Comparison of ENCODE assay signal across 28 cellular contexts in the genomic region with DNA sequence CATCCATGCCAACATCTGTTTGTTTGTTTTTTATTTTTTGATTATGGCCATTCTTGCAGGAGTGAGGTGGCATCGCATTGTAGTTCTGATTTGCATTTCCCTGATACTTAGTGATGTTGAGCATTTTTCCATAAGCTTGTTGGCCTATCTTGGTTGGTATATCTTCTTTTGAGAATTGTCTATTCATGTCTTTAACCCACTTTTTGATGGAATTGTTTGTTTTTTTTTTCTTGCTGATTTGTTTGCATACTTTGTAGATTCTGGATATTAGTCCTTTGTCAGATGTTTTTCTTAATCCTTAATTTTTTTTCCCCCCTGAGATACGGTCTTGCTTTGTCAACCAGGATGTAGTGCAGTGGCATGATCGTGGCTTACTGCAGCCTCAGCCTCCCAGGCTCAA.
"Had no signal": no experiment of that assay in that cellular context is flagged by ENCODE, and none has a peak within 500 bp of the region (broad histone marks: within the 10 kb centered on the region; RNA-seq: fewer than 3 reads in every experiment).

No MANE protein-coding gene starts in this region.

- H3K9me3 ChIP-seq: stomach, suprapubic skin, testis, thoracic aorta, thyroid gland, tibial artery, tibial nerve, transverse colon, upper lobe of left lung, upper lobe of right lung, uterus, vagina had no signal

- ATAC-seq: stimulated activated effector memory CD8-positive, alpha-beta T cell treated with anti-CD3 and anti-CD28 coated beads, Interleukin-12 subunit alpha, Interleukin-12 subunit beta, amount 100 ng/mL, for 72 hours; stimulated activated memory B cell treated with anti-CD40 and anti-IgM and Interleukin-4, amounts not matched to agents 10 μg/mL and 1 μg/mL and 100 μg/mL, for 72 hours; stimulated activated naive B cell treated with anti-CD40 and anti-IgM and Interleukin-4, amounts not matched to agents 10 μg/mL and 1 μg/mL and 100 μg/mL, for 72 hours; stimulated activated naive CD8-positive, alpha-beta T cell treated with anti-CD3 and anti-CD28 coated beads, Interleukin-15, amount 100 ng/mL, for 72 hours; stimulated activated naive CD8-positive, alpha-beta T cell treated with anti-CD3 and anti-CD28 coated beads, Interleukin-15, Interleukin-2, amounts not matched to agents 100 U/mL and 50 U/mL, for 24 hours; upper lobe of right lung had no signal

- H3K27ac ChIP-seq: stomach, suprapubic skin, testis, thyroid gland, tibial nerve, transverse colon, upper lobe of left lung, upper lobe of right lung, uterus, vagina had no signal

- H3K36me3 Mint-ChIP-seq: stimulated activated effector memory CD8-positive, alpha-beta T cell treated with anti-CD3 and anti-CD28 coated beads, Interleukin-12 subunit alpha, Interleukin-12 subunit beta, amount 100 ng/mL, for 72 hours; stimulated activated naive B cell treated with anti-CD40 and anti-IgM and Interleukin-4, amounts not matched to agents 10 μg/mL and 1 μg/mL and 100 μg/mL, for 72 hours; type B pancreatic cell had no signal

- H3K36me3 ChIP-seq: stomach, suprapubic skin, thoracic aorta, thyroid gland, tibial artery, tibial nerve, transverse colon, upper lobe of left lung, upper lobe of right lung, uterus, vagina had no signal

- H3K4me1 ChIP-seq: testis, upper lobe of right lung, uterus had no signal

- H3K27ac Mint-ChIP-seq: stimulated activated effector memory CD8-positive, alpha-beta T cell treated with anti-CD3 and anti-CD28 coated beads, Interleukin-12 subunit alpha, Interleukin-12 subunit beta, amount 100 ng/mL, for 72 hours; stimulated activated memory B cell treated with anti-CD40 and anti-IgM and Interleukin-4, amounts not matched to agents 10 μg/mL and 1 μg/mL and 100 μg/mL, for 72 hours; stimulated activated naive B cell treated with anti-CD40 and anti-IgM and Interleukin-4, amounts not matched to agents 10 μg/mL and 1 μg/mL and 100 μg/mL, for 72 hours; stimulated activated naive CD8-positive, alpha-beta T cell treated with anti-CD3 and anti-CD28 coated beads, Interleukin-15, amount 100 ng/mL, for 72 hours; stimulated activated naive CD8-positive, alpha-beta T cell treated with anti-CD3 and anti-CD28 coated beads, Interleukin-15, Interleukin-2, amounts not matched to agents 100 ng/mL and 50 ng/mL, for 24 hours; type B pancreatic cell had no signal

- DNase-seq: stimulated activated CD4-positive, alpha-beta T cell treated with anti-CD3 and anti-CD28 coated beads, Interleukin-2, amount 100 ng/mL, for 48 hours; stimulated activated CD4-positive, alpha-beta T cell treated with anti-CD3 and anti-CD28 coated beads, Interleukin-4, amount 100 ng/mL, for 1 hour; stimulated activated CD4-positive, alpha-beta T cell treated with anti-CD3 and anti-CD28 coated beads, Interleukin-4, amount 100 ng/mL, for 24 hours; stimulated activated CD4-positive, alpha-beta T cell treated with anti-CD3 and anti-CD28 coated beads, Interleukin-4, amount 100 ng/mL, for 4 hours; stimulated activated CD8-positive, alpha-beta memory T cell treated with anti-CD3 and anti-CD28 coated beads, Interleukin-4, amount 100 ng/mL, for 48 hours; stimulated activated naive B cell treated with anti-CD40 and anti-IgM and Interleukin-4, amounts not matched to agents 10 μg/mL and 1 μg/mL and 100 μg/mL, for 72 hours; stimulated activated naive CD4-positive, alpha-beta T cell; stimulated activated naive CD4-positive, alpha-beta T cell treated with Interleukin-2 at 50 U/mL for 16 hours; stimulated activated naive CD8-positive, alpha-beta T cell treated with anti-CD3 and anti-CD28 coated beads, Interleukin-15, amount 100 ng/mL, for 72 hours; stimulated activated naive CD8-positive, alpha-beta T cell treated with anti-CD3 and anti-CD28 coated beads, Interleukin-15, Interleukin-2, amounts not matched to agents 100 U/mL and 50 U/mL, for 24 hours; stomach; substantia nigra; testis; thyroid gland; tibial artery; transverse colon; trophoblast cell; upper lobe of left lung; upper lobe of right lung; uterus had no signal

- H3K27me3 ChIP-seq: stomach, suprapubic skin, testis, thyroid gland, tibial artery, tibial nerve, transverse colon, upper lobe of left lung, upper lobe of right lung, uterus, vagina had no signal

- H3K4me3 Mint-ChIP-seq: stimulated activated effector memory CD8-positive, alpha-beta T cell treated with anti-CD3 and anti-CD28 coated beads, Interleukin-12 subunit alpha, Interleukin-12 subunit beta, amount 100 ng/mL, for 72 hours; stimulated activated memory B cell treated with anti-CD40 and anti-IgM and Interleukin-4, amounts not matched to agents 10 μg/mL and 1 μg/mL and 100 μg/mL, for 72 hours; stimulated activated naive B cell treated with anti-CD40 and anti-IgM and Interleukin-4, amounts not matched to agents 10 μg/mL and 1 μg/mL and 100 μg/mL, for 72 hours; stimulated activated naive CD8-positive, alpha-beta T cell treated with anti-CD3 and anti-CD28 coated beads, Interleukin-15, amount 100 ng/mL, for 72 hours; stimulated activated naive CD8-positive, alpha-beta T cell treated with anti-CD3 and anti-CD28 coated beads, Interleukin-15, Interleukin-2, amounts not matched to agents 100 ng/mL and 50 ng/mL, for 24 hours; type B pancreatic cell had no signal

- H3K4me3 ChIP-seq: stomach, suprapubic skin, testis, thoracic aorta, thyroid gland, tibial artery, tibial nerve, transverse colon, upper lobe of left lung, upper lobe of right lung, uterus, vagina had no signal

- H3K9me3 Mint-ChIP-seq: stimulated activated effector memory CD8-positive, alpha-beta T cell treated with anti-CD3 and anti-CD28 coated beads, Interleukin-12 subunit alpha, Interleukin-12 subunit beta, amount 100 ng/mL, for 72 hours; stimulated activated memory B cell treated with anti-CD40 and anti-IgM and Interleukin-4, amounts not matched to agents 10 μg/mL and 1 μg/mL and 100 μg/mL, for 72 hours; stimulated activated naive B cell treated with anti-CD40 and anti-IgM and Interleukin-4, amounts not matched to agents 10 μg/mL and 1 μg/mL and 100 μg/mL, for 72 hours; stimulated activated naive CD8-positive, alpha-beta T cell treated with anti-CD3 and anti-CD28 coated beads, Interleukin-15, amount 100 ng/mL, for 72 hours; stimulated activated naive CD8-positive, alpha-beta T cell treated with anti-CD3 and anti-CD28 coated beads, Interleukin-15, Interleukin-2, amounts not matched to agents 100 ng/mL and 50 ng/mL, for 24 hours; type B pancreatic cell had no signal

- H3K27me3 Mint-ChIP-seq: stimulated activated memory B cell treated with anti-CD40 and anti-IgM and Interleukin-4, amounts not matched to agents 10 μg/mL and 1 μg/mL and 100 μg/mL, for 72 hours; stimulated activated naive B cell treated with anti-CD40 and anti-IgM and Interleukin-4, amounts not matched to agents 10 μg/mL and 1 μg/mL and 100 μg/mL, for 72 hours had no signal
